Comparison of ENCODE assay signal across 1 cellular context in genomic region chr16:88978608-88979346, GRCh38.
TF ChIP-seq lines count a peak whose summit lies in the region.

No MANE protein-coding gene starts in this region.

TF ChIP-seq in GM12878, 131 proteins besides CTCF, POLR2A, EP300 and RAD21 (continued from another document and continues in another):
- peak; percentile 90 for TF ChIP-seq ZNF687 (IDR thresholded peaks at IDR 0.05)
- no peak for TF ChIP-seq PML (IDR thresholded peaks at IDR 0.05; ENCODE audit: low read length)
- no peak for TF ChIP-seq MTA3 (IDR thresholded peaks at IDR 0.05; ENCODE audit: borderline replicate concordance, low read length)
- no peak for TF ChIP-seq RAD51 (IDR thresholded peaks at IDR 0.05)
- peak in 1 of 2 experiments; percentile 57; a peak in 1 of 3 replicates for TF ChIP-seq EGR1 (IDR thresholded peaks at IDR 0.05; ENCODE audit: borderline replicate concordance in 1 of 2, low read depth in 2 of 2, low read length in 2 of 2)
- TF ChIP-seq TBL1XR1 (IDR thresholded peaks at IDR 0.05; ENCODE audit: low read depth, low read length), result 0 out of 2 replicates have a peak, but pooled peaks have one; percentile 32
- TF ChIP-seq ZBTB4 (CRISPR knock-in tag; IDR thresholded peaks at IDR 0.05), result no peak
- TF ChIP-seq ZBTB33 (IDR thresholded peaks at IDR 0.05), result no peak
- TF ChIP-seq FOXM1 (IDR thresholded peaks at IDR 0.05; ENCODE audit: low read depth, low read length), result no peak
- no peak; the same call in 1 of the 2 replicates for TF ChIP-seq PKNOX1 (IDR thresholded peaks at IDR 0.05)
- peak; percentile 65 for TF ChIP-seq NR2F1 (conservative IDR thresholded peaks at IDR 0.05)
- TF ChIP-seq KLF5 (IDR thresholded peaks at IDR 0.05; ENCODE audit: partially characterized antibody), result no peak
- no peak for TF ChIP-seq PRDM15 (CRISPR knock-in tag; IDR thresholded peaks at IDR 0.05)
- TF ChIP-seq GABPA (IDR thresholded peaks at IDR 0.05; ENCODE audit: low read depth), result no peak
- no peak for TF ChIP-seq IRF4 (IDR thresholded peaks at IDR 0.05; ENCODE audit: low read depth, low read length)
- no peak for TF ChIP-seq ZNF622 (IDR thresholded peaks at IDR 0.05)
- peak; percentile 93 for TF ChIP-seq MYC (IDR thresholded peaks at IDR 0.05; ENCODE audit: insufficient read depth, insufficient read length, insufficient replicate concordance, low read length, severe bottlenecking)
- no peak for TF ChIP-seq JUND (IDR thresholded peaks at IDR 0.05; ENCODE audit: low read depth, low read length)
- TF ChIP-seq CBX3 (IDR thresholded peaks at IDR 0.05; ENCODE audit: borderline replicate concordance, low read depth), result no peak
- TF ChIP-seq JUNB (IDR thresholded peaks at IDR 0.05), result peak; percentile 54; the same call in 1 of the 2 replicates
- no peak for TF ChIP-seq YBX1 (IDR thresholded peaks at IDR 0.05)
- TF ChIP-seq ESRRA (IDR thresholded peaks at IDR 0.05; ENCODE audit: low read length), result no peak
- TF ChIP-seq STAT3 (IDR thresholded peaks at IDR 0.05; ENCODE audit: low read depth, low read length), result no peak
- TF ChIP-seq NFXL1 (IDR thresholded peaks at IDR 0.05; ENCODE audit: borderline replicate concordance), result no peak
- TF ChIP-seq NR2C1 (IDR thresholded peaks at IDR 0.05), result no peak
- peak; percentile 84; the same call in 1 of the 2 replicates for TF ChIP-seq PAX5 (IDR thresholded peaks at IDR 0.05; ENCODE audit: borderline replicate concordance, low read depth, low read length)
- peak; percentile 56 for TF ChIP-seq MAX (IDR thresholded peaks at IDR 0.05; ENCODE audit: low read depth, low read length)
- TF ChIP-seq MEF2A (IDR thresholded peaks at IDR 0.05; ENCODE audit: insufficient read depth, low read depth, low read length), result no peak
- no peak for TF ChIP-seq RB1 (IDR thresholded peaks at IDR 0.05; ENCODE audit: borderline replicate concordance)
- no peak for TF ChIP-seq BMI1 (IDR thresholded peaks at IDR 0.05; ENCODE audit: borderline replicate concordance)
- no peak; the same call in 1 of the 2 replicates for TF ChIP-seq BACH1 (IDR thresholded peaks at IDR 0.05; ENCODE audit: borderline replicate concordance)
- no peak for TF ChIP-seq ZNF24 (IDR thresholded peaks at IDR 0.05)
- no peak for TF ChIP-seq CHD4 (IDR thresholded peaks at IDR 0.05)
- peak; percentile 78; the same call in 1 of the 2 replicates for TF ChIP-seq CBFB (IDR thresholded peaks at IDR 0.05; ENCODE audit: low read depth)
- peak; percentile 97 for TF ChIP-seq GATAD2B (conservative IDR thresholded peaks at IDR 0.05; ENCODE audit: low read depth)
- no peak; the same call in 1 of the 2 replicates for TF ChIP-seq SMARCA5 (IDR thresholded peaks at IDR 0.05)
- TF ChIP-seq SIN3A (IDR thresholded peaks at IDR 0.05; ENCODE audit: low read depth, low read length), result no peak; the same call in 1 of the 2 replicates
- 0 out of 2 replicates have a peak, but pooled peaks have one; percentile 14 for TF ChIP-seq ZNF592 (IDR thresholded peaks at IDR 0.05)
- 0 out of 2 replicates have a peak, but pooled peaks have one; percentile 23 for TF ChIP-seq ELK1 (IDR thresholded peaks at IDR 0.05; ENCODE audit: low read depth, low read length)
- no peak for TF ChIP-seq ZSCAN29 (IDR thresholded peaks at IDR 0.05)
- no peak for TF ChIP-seq ZNF274 (IDR thresholded peaks at IDR 0.05; ENCODE audit: insufficient read depth, insufficient read length)
- peak; percentile 75 for TF ChIP-seq MEF2B (IDR thresholded peaks at IDR 0.05; ENCODE audit: partially characterized antibody, poor library complexity, severe bottlenecking)
- 0 out of 2 replicates have a peak, but pooled peaks have one; percentile 12 for TF ChIP-seq TAF1 (IDR thresholded peaks at IDR 0.05; ENCODE audit: borderline replicate concordance, low read depth, low read length)
- TF ChIP-seq ZZZ3 (IDR thresholded peaks at IDR 0.05; ENCODE audit: control insufficient read depth, insufficient read length, low read depth), result no peak
- TF ChIP-seq PAX8 (IDR thresholded peaks at IDR 0.05), result no peak
- peak; percentile 67 for TF ChIP-seq SPI1 (IDR thresholded peaks at IDR 0.05; ENCODE audit: borderline replicate concordance, insufficient read depth, low read depth, low read length)
